31 cellular contexts compared by ENCODE assay signal in genomic region chr10:44897049-44897448, GRCh38. TPM values are rescaled to one million over a fixed set of nuclear protein-coding genes. Genes with fewer than 3 reads are reported as not detected.
"Had no signal": no experiment of that assay in that cellular context is flagged by ENCODE, and none has a peak within 500 bp of the region (broad histone marks: within the 10 kb centered on the region; RNA-seq: fewer than 3 reads in every experiment).

No MANE protein-coding gene starts in this region.

- H3K27me3 ChIP-seq: ascending aorta, gastroesophageal sphincter, neural progenitor cell, spleen, suprapubic skin, tibial artery, upper lobe of right lung had no signal

- ATAC-seq: activated CD8-positive, alpha-beta T cell treated with anti-CD3 and anti-CD28 coated beads for 36 hours; activated T-cell treated with anti-CD3 and anti-CD28 coated beads, Interleukin-2, amount 50 U/mL, for 72 hours; effector memory CD8-positive, alpha-beta T cell; gastroesophageal sphincter; lower lobe of right lung; natural killer cell; right cardiac atrium; upper lobe of right lung had no signal

- H3K36me3 ChIP-seq: ascending aorta, gastroesophageal sphincter, lower lobe of right lung, neural progenitor cell, spleen, suprapubic skin, tibial artery, upper lobe of right lung had no signal

- H3K9me3 ChIP-seq: ascending aorta, gastroesophageal sphincter, suprapubic skin, tibial artery, upper lobe of right lung had no signal

- H3K27ac ChIP-seq: ascending aorta, gastroesophageal sphincter, lower lobe of right lung, neural progenitor cell, spleen, suprapubic skin, tibial artery, upper lobe of right lung had no signal

- H3K4me1 ChIP-seq: ascending aorta, gastroesophageal sphincter, lower lobe of right lung, spleen, suprapubic skin, tibial artery, upper lobe of right lung had no signal

- H2AFZ ChIP-seq: neural progenitor cell had no signal

- H3K4me2 ChIP-seq: neural progenitor cell had no signal

- H3K9ac ChIP-seq: neural progenitor cell had no signal

- DNase-seq: activated B cell treated with CpG ODN at 0.5 μM for 24 hours; activated CD4-positive, alpha-beta T cell treated with anti-CD3 and anti-CD28 coated beads, Interleukin-2, amount 50 U/mL, for 1 hour; activated CD8-positive, alpha-beta T cell treated with anti-CD3 and anti-CD28 coated beads for 36 hours; activated effector memory CD4-positive, alpha-beta T cell treated with Interleukin-2 at 50 U/mL for 16 hours; activated naive CD4-positive, alpha-beta T cell treated with anti-CD3 and anti-CD28 coated beads for 36 hours; activated naive CD8-positive, alpha-beta T cell treated with anti-CD3 and anti-CD28 coated beads, Interleukin-2, amount 10 ng/mL, durations not matched to agents 7 days and 5 days; activated T-cell treated with anti-CD3 and anti-CD28 coated beads, Interleukin-2, amount 50 U/mL, for 72 hours; caudate nucleus; cortex of kidney; effector memory CD8-positive, alpha-beta T cell; hippocampal formation; immature natural killer cell; kidney; lower lobe of right lung; mesendoderm; natural killer cell; right cardiac atrium; spleen; stimulated activated naive CD4-positive, alpha-beta T cell; upper lobe of right lung had no signal

- H3K4me3 ChIP-seq: ascending aorta, gastroesophageal sphincter, lower lobe of right lung, neural progenitor cell, spleen, suprapubic skin, tibial artery, upper lobe of right lung had no signal

- FAIRE-seq: kidney had no signal

RNA-seq across cellular contexts. Expression of gene TMEM72, which starts 14.1 kb away (rescaled TPM):
- total RNA-seq: activated B cell treated with CpG ODN at 0.5 μM for 24 hours; activated CD8-positive, alpha-beta T cell treated with anti-CD3 and anti-CD28 coated beads for 36 hours; activated naive CD4-positive, alpha-beta T cell treated with anti-CD3 and anti-CD28 coated beads for 36 hours; activated naive CD8-positive, alpha-beta T cell treated with anti-CD3 and anti-CD28 coated beads, Interleukin-2, amount 10 ng/mL, durations not matched to agents 7 days and 5 days; activated T-cell treated with anti-CD3 and anti-CD28 coated beads, Interleukin-2, amount 50 U/mL, for 72 hours; ascending aorta; chondrocyte; fibroblast of lung; fibroblast of villous mesenchyme; lower lobe of right lung; mononuclear cell; natural killer cell; omental fat pad; spleen; suprapubic skin; upper lobe of right lung had no signal
- polyA plus RNA-seq: esophagus, fibroblast of lung, immature natural killer cell had no signal
